1 cellular context compared by ENCODE assay signal in genomic region chr16:69501956-69502457, GRCh38.
TF ChIP-seq lines count a peak whose summit lies in the region.

No MANE protein-coding gene starts in this region.

TF ChIP-seq in GM12878, 131 proteins besides CTCF, POLR2A, EP300 and RAD21 (continued from another document):
- TF ChIP-seq IRF5 (IDR thresholded peaks at IDR 0.05; ENCODE audit: borderline replicate concordance) (no peak), MEF2A (IDR thresholded peaks at IDR 0.05; ENCODE audit: insufficient read depth, low read depth, low read length) (no peak), NR2C1 (IDR thresholded peaks at IDR 0.05) (no peak), ATF2 (IDR thresholded peaks at IDR 0.05; ENCODE audit: low read length) (no peak), ZNF592 (IDR thresholded peaks at IDR 0.05) (no peak), STAT1 (conservative IDR thresholded peaks at IDR 0.05) (no peak), SMAD1 (IDR thresholded peaks at IDR 0.05; ENCODE audit: low read depth, partially characterized antibody) (no peak), BHLHE40 (IDR thresholded peaks at IDR 0.05; ENCODE audit: borderline replicate concordance in 1 of 2, low read depth in 2 of 2, low read length in 1 of 2) (no peak), ZBTB4 (CRISPR knock-in tag; IDR thresholded peaks at IDR 0.05) (no peak), BCL3 (IDR thresholded peaks at IDR 0.05; ENCODE audit: borderline replicate concordance, insufficient read depth, low read depth, low read length, poor library complexity, severe bottlenecking) (no peak), ZNF274 (IDR thresholded peaks at IDR 0.05; ENCODE audit: insufficient read depth, insufficient read length) (no peak), USF1 (IDR thresholded peaks at IDR 0.05; ENCODE audit: borderline replicate concordance, extremely low read length, insufficient read depth, low read depth, low read length) (no peak), FOS (IDR thresholded peaks at IDR 0.05; ENCODE audit: borderline replicate concordance, extremely low read depth, insufficient read length) (no peak), NFXL1 (IDR thresholded peaks at IDR 0.05; ENCODE audit: borderline replicate concordance) (no peak), SMARCA5 (IDR thresholded peaks at IDR 0.05) (no peak), SRF (IDR thresholded peaks at IDR 0.05; ENCODE audit: low read depth in 2 of 2, low read length in 2 of 2) (no peak), EZH2 (IDR thresholded peaks at IDR 0.05; ENCODE audit: borderline replicate concordance, control insufficient read depth, low read depth, low read length) (no peak), ZNF217 (IDR thresholded peaks at IDR 0.05) (no peak), MXI1 (IDR thresholded peaks at IDR 0.05; ENCODE audit: low read depth, low read length) (no peak), HDGF (IDR thresholded peaks at IDR 0.05) (no peak), KLF5 (IDR thresholded peaks at IDR 0.05; ENCODE audit: partially characterized antibody) (no peak), BCLAF1 (IDR thresholded peaks at IDR 0.05) (no peak), YBX1 (IDR thresholded peaks at IDR 0.05) (no peak), ZBED1 (IDR thresholded peaks at IDR 0.05; ENCODE audit: borderline replicate concordance) (no peak), NFIC (IDR thresholded peaks at IDR 0.05; ENCODE audit: low read depth, low read length) (peak; percentile 46; the same call in 1 of the 2 replicates), TCF3 (IDR thresholded peaks at IDR 0.05; ENCODE audit: borderline replicate concordance, insufficient read depth, low read depth, low read length) (no peak), ELK1 (IDR thresholded peaks at IDR 0.05; ENCODE audit: low read depth, low read length) (no peak), NFYA (IDR thresholded peaks at IDR 0.05; ENCODE audit: borderline replicate concordance, low read depth, low read length) (no peak), POLR2AphosphoS2 (IDR thresholded peaks at IDR 0.05; ENCODE audit: low read depth, low read length) (no peak), SP1 (IDR thresholded peaks at IDR 0.05; ENCODE audit: low read depth, low read length) (no peak), PKNOX1 (IDR thresholded peaks at IDR 0.05) (no peak), MYB (IDR thresholded peaks at IDR 0.05; ENCODE audit: borderline replicate concordance, low read depth, low read length) (no peak), ASH2L (IDR thresholded peaks at IDR 0.05; ENCODE audit: borderline replicate concordance, low read depth) (no peak), JUNB (IDR thresholded peaks at IDR 0.05) (peak; percentile 9; the same call in 1 of the 2 replicates), RFX5 (IDR thresholded peaks at IDR 0.05; ENCODE audit: low read depth, low read length) (no peak), KAT2A (conservative IDR thresholded peaks at IDR 0.05; ENCODE audit: control insufficient read depth, low read depth, low read length) (no peak), ATF7 (IDR thresholded peaks at IDR 0.05; ENCODE audit: low read depth) (0 out of 2 replicates have a peak, but pooled peaks have one; percentile 27), ZNF207 (IDR thresholded peaks at IDR 0.05; ENCODE audit: borderline replicate concordance) (no peak), E2F8 (IDR thresholded peaks at IDR 0.05; ENCODE audit: low read depth, partially characterized antibody) (no peak), SMAD5 (IDR thresholded peaks at IDR 0.05; ENCODE audit: low read depth) (no peak)
